In the genomic region with DNA sequence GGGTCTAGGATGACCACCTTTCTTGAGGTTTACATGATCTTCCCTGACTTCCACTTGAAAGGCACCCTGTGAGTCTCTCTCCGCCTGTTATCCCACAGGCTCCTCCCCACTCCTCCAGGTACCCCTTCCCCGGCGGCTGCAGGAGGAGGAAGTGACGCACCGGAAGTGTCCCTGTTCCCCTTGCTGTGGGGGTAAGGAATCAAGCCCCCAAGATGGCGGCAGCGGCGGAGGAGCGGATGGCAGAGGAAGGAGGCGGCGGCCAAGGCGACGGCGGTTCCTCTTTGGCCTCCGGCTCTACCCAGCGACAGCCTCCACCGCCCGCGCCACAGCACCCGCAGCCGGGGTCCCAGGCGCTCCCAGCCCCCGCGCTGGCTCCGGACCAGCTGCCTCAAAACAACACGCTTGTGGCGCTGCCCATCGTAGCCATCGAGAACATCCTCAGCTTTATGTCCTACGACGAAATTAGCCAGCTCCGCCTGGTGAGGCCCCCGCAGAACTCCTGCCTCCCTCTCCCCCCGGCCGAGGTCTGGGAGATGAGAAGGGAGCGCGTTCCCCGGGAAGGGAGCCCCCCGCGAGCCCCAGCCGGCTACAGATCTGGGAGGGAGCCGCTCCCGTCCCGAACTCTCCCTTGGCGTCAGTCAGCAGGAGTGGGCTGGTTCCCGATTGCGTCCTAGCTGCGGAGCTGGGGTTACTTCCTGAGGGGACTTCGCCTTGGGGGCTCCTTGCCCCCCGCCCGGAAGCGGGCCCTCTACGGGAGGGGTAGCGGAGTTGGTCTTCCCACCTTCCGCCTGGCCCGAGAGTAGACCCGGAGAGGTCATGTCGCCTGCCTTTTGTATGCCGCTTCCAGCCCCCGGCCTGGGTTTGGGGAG, we compare ENCODE assay signal across 8 cellular contexts. TPM values are rescaled to one million over a fixed set of nuclear protein-coding genes. Genes with fewer than 3 reads are reported as not detected.
DNase-seq lines count a peak whose midpoint lies in the region; ATAC-seq and TF ChIP-seq lines count a peak whose summit lies in the region.

Gene FBXO28 (plus strand): TSS at position 194 of the 869 bp plus-strand sequence. CDS start 19 bp downstream, at position 213.

- H3K9me3 ChIP-seq in ascending aorta (no peaks in the 10 kb centered on the region), right cardiac atrium (ENCODE audit: control insufficient read depth, low read length) (no peaks in the 10 kb centered on the region), uterus (no peaks in the 10 kb centered on the region)

- H3K4me1 ChIP-seq in ascending aorta (peaks cover 5 to 14% of the 10 kb centered on the region in 2 donors), right cardiac atrium (ENCODE audit: control insufficient read depth, insufficient read depth, low read length) (no peaks in the 10 kb centered on the region), uterus (peaks cover 0 to 13% of the 10 kb centered on the region in 2 donors)

- H3K36me3 ChIP-seq in ascending aorta = no peaks in the 10 kb centered on the region
- H3K36me3 ChIP-seq in uterus = no peaks in the 10 kb centered on the region

- intact Hi-C loops in ascending aorta (cut with DNase I) = loop anchor here (1.0 to 5.0 kb wide), 3 partner anchors 69 to 219 kb away; partner anchors contain the start of gene DEGS1
- intact Hi-C loops in right cardiac atrium (cut with DNase I) = loop anchor here in 2 of 4 donors (2.0 to 10.0 kb wide), 3 partner anchors 219 to 341 kb away; partner anchors contain the start of gene NVL (in 1 of the 2)
- intact Hi-C loops in uterus (cut with DNase I; ENCODE audit: low total_unique reads) = loop anchor here (10.0 kb wide), 1 partner anchor 221 kb away; the partner anchor contains the start of gene NVL

- H3K36me3 Mint-ChIP-seq in T-helper 2 cell treated with Interferon-gamma antibody and Interleukin-4, amounts not matched to agents 5 μg/mL and 100 μg/mL, for 36 hours (ENCODE audit: low read depth) = peaks cover 3% of the 10 kb centered on the region

- H3K9me3 Mint-ChIP-seq in T-helper 2 cell treated with Interferon-gamma antibody and Interleukin-4, amounts not matched to agents 5 μg/mL and 100 μg/mL, for 36 hours = no peaks in the 10 kb centered on the region

- TF ChIP-seq CTCF in ascending aorta (IDR thresholded peaks at IDR 0.05) = no peak
- no peak for TF ChIP-seq CTCF in uterus (IDR thresholded peaks at IDR 0.05)

- peak within 1 kb of the TSS; percentile 85 for H3K4me3 Mint-ChIP-seq in T-helper 2 cell treated with Interferon-gamma antibody and Interleukin-4, amounts not matched to agents 5 μg/mL and 100 μg/mL, for 36 hours

- H3K27me3 Mint-ChIP-seq in T-helper 2 cell treated with Interferon-gamma antibody and Interleukin-4, amounts not matched to agents 5 μg/mL and 100 μg/mL, for 36 hours (ENCODE audit: low read depth) = peaks cover 20% of the 10 kb centered on the region

- TF ChIP-seq POLR2A in uterus (IDR thresholded peaks at IDR 0.05) = peak; percentile 85 to 87

- H3K4me3 ChIP-seq in ascending aorta = peak within 1 kb of the TSS; percentile 85
- peak within 1 kb of the TSS; percentile 59 for H3K4me3 ChIP-seq in right cardiac atrium (ENCODE audit: low read length)
- peak within 1 kb of the TSS; percentile 77 to 97 for H3K4me3 ChIP-seq in uterus

- ATAC-seq in GM18502 (IDR thresholded peaks at IDR 0.05; ENCODE audit: poor library complexity, unreplicated experiment) (peak; percentile 98), HG02970 (IDR thresholded peaks at IDR 0.05; ENCODE audit: low FRiP score, unreplicated experiment) (peak; percentile 87), right cardiac atrium (peak; percentile 100)

- no peaks in the 10 kb centered on the region for H3K27me3 ChIP-seq in ascending aorta
- H3K27me3 ChIP-seq in right cardiac atrium (ENCODE audit: control insufficient read depth, insufficient read depth) = no peaks in the 10 kb centered on the region
- H3K27me3 ChIP-seq in uterus = no peaks in the 10 kb centered on the region

- peak within 1 kb of the TSS; percentile 89 for H3K27ac Mint-ChIP-seq in T-helper 2 cell treated with Interferon-gamma antibody and Interleukin-4, amounts not matched to agents 5 μg/mL and 100 μg/mL, for 36 hours

- H3K4me1 Mint-ChIP-seq in T-helper 2 cell treated with Interferon-gamma antibody and Interleukin-4, amounts not matched to agents 5 μg/mL and 100 μg/mL, for 36 hours (ENCODE audit: low read depth) = peaks cover 17% of the 10 kb centered on the region

- peak within 1 kb of the TSS; percentile 92 to 96 for H3K27ac ChIP-seq in ascending aorta
- peak within 1 kb of the TSS; percentile 55 for H3K27ac ChIP-seq in right cardiac atrium (ENCODE audit: low read length)
- H3K27ac ChIP-seq in uterus = peak within 1 kb of the TSS; percentile 92 to 96

- WGBS in right cardiac atrium = under 1% methylated on average over 60 of the region's 60 CpGs

- peak; percentile 86 to 91 for DNase-seq in NCI-H1930 (lab: John Stamatoyannopoulos, UW)
- peak; percentile 90 for DNase-seq in T-helper 2 cell treated with Interferon-gamma antibody and Interleukin-4, amounts not matched to agents 5 μg/mL and 100 μg/mL, for 36 hours (ENCODE audit: low spot score)
- DNase-seq in ascending aorta (ENCODE audit: low spot score in 2 of 2) = peak; percentile 87 to 97
- peak; percentile 96 to 97 (median 97) for DNase-seq in right cardiac atrium
- DNase-seq in pulmonary artery endothelial cell (ENCODE audit: low read depth, low spot score) = peak; percentile 83
- DNase-seq in uterus = peak; percentile 93 to 97

RNA-seq across cellular contexts. Expression of gene FBXO28, which starts in this region (rescaled TPM):
- total RNA-seq in ascending aorta (4.8 TPM), right cardiac atrium (10 to 100 TPM; 16.6 to 19.9 (median 19.4) TPM), pulmonary artery endothelial cell (46.6 and 56.5 TPM in 2 replicates), uterus (10 to 100 TPM; 10.5 to 49.1 (median 21.8) TPM)
- polyA plus RNA-seq in right cardiac atrium = 7.7 TPM

Comparison
In these comparisons a context has a peak if more than half of its experiments do, and no peak if none do; other contexts are left out.
1. Peak in every context shown above with its lines: DNase-seq, ATAC-seq, H3K4me3 ChIP-seq and H3K27ac ChIP-seq.